ENCODE assay signal across 16 cellular contexts in genomic region chr19:45976180-45976579, GRCh38. TPM values are rescaled to one million over a fixed set of nuclear protein-coding genes. Genes with fewer than 3 reads are reported as not detected.
A peak's percentile ranks its signal among the peaks of the same experiment; 100 is the strongest.
DNase-seq lines count a peak whose midpoint lies in the region; ATAC-seq and TF ChIP-seq lines count a peak whose summit lies in the region.
"Had no signal": no experiment of that assay in that cellular context is flagged by ENCODE, and none has a peak within 500 bp of the region (broad histone marks: within the 10 kb centered on the region; RNA-seq: fewer than 3 reads in every experiment).

No MANE protein-coding gene starts in this region.

- H3K27me3 ChIP-seq in lower lobe of right lung (ENCODE audit: low read depth) (peaks cover 46% of the 10 kb centered on the region), H7 (ENCODE audit: control insufficient read depth, insufficient read depth, low read length) (peaks cover 26% of the 10 kb centered on the region)

- no peak overlapping the region for H3K4me3 ChIP-seq in lower lobe of right lung
- H3K4me3 ChIP-seq in H7 (ENCODE audit: insufficient read depth, low read depth, low read length), result no peak overlapping the region

- intact Hi-C loops in lower lobe of right lung (cut with DNase I), result no loop called here

- in situ Hi-C loops in KBM-7 (cut with MboI; ENCODE audit: low pct_unique_long_range_greater_than_20kb, low sequenced_read_pairs), result no loop called here

- no peaks in the 10 kb centered on the region for H3K9me3 ChIP-seq in lower lobe of right lung

- no peak for ATAC-seq in GM18520 (IDR thresholded peaks at IDR 0.05; ENCODE audit: unreplicated experiment)
- ATAC-seq in lower lobe of right lung, result no peak
- ATAC-seq: left ventricle myocardium superior had no signal

- no peak for TF ChIP-seq CTCF in lower lobe of right lung (IDR thresholded peaks at IDR 0.05)

- peak; percentile 83 for DNase-seq in Ammon's horn (ENCODE audit: low spot score)
- peak; percentile 32 for DNase-seq in KBM-7
- DNase-seq in astrocyte of the hippocampus (ENCODE audit: low read depth, low spot score), result peak; percentile 47
- DNase-seq in iris pigment epithelial cell (ENCODE audit: low read depth), result peak; percentile 8
- no peak for DNase-seq in lower lobe of right lung
- DNase-seq in H7, result no peak
- no peak for DNase-seq in glomerular visceral epithelial cell (ENCODE audit: extremely low spot score)
- DNase-seq: activated CD4-positive, alpha-beta T cell treated with anti-CD3 and anti-CD28 coated beads for 1 hour; Calu3; effector CD8-positive, alpha-beta T cell; left ventricle myocardium superior; NCI-H2081; SHP77 had no signal

- no peak overlapping the region for H3K27ac ChIP-seq in lower lobe of right lung

- H3K36me3 ChIP-seq in lower lobe of right lung, result no peaks in the 10 kb centered on the region
- no peaks in the 10 kb centered on the region for H3K36me3 ChIP-seq in H7 (replicated peaks; ENCODE audit: control insufficient read depth, insufficient read depth, low read length)

- no peaks in the 10 kb centered on the region for H3K4me1 ChIP-seq in lower lobe of right lung

RNA-seq across cellular contexts. Expression of gene NOVA2, which starts 2.5 kb away (rescaled TPM):
- 18.8 TPM for total RNA-seq in lower lobe of right lung
- 0.11 and 0.35 TPM in 2 replicates for total RNA-seq in H7 (2014; rRNA removed; shearing (Covaris generic))
- total RNA-seq: Calu3, MCF 10A had no signal

RNA-seq across cellular contexts. Expression of gene CCDC61, which starts 19.1 kb away (rescaled TPM):
- total RNA-seq in lower lobe of right lung, result 16.3 TPM
- total RNA-seq in H7 (2014; rRNA removed; shearing (Covaris generic)), result 12.3 and 16.5 TPM in 2 replicates

RNA-seq across cellular contexts. Expression of gene PGLYRP1, which starts 46.7 kb away (rescaled TPM):
- total RNA-seq in lower lobe of right lung, result 3.0 TPM
- total RNA-seq in H7 (2014; rRNA removed; shearing (Covaris generic)), result not detected in 2 replicates
- total RNA-seq: Calu3; MCF 10A; T-helper 2 cell treated with Interferon-gamma antibody and Interleukin-4, amounts not matched to agents 100 ng/mL and 5 ng/mL, for 36 hours had no signal

Comparison
In these comparisons a context has a peak if more than half of its experiments do, and no peak if none do; other contexts are left out.
1. DNase-seq: peak in Ammon's horn (single experiment), KBM-7 (single experiment), astrocyte of the hippocampus (single experiment) and iris pigment epithelial cell (single experiment); none in lower lobe of right lung (single experiment), H7 (single experiment) and glomerular visceral epithelial cell (single experiment).
2. RNA of gene NOVA2, which starts 2.5 kb away (total RNA-seq): 18.8 TPM in lower lobe of right lung (single experiment); 0.11 to 0.35 TPM in H7; every median in the first group is over 10 times any median in the second.